In genomic region chr6:1608222-1608975, GRCh38 we compare ENCODE assay signal across 11 cellular contexts. TPM values are rescaled to one million over a fixed set of nuclear protein-coding genes. Genes with fewer than 3 reads are reported as not detected.
DNase-seq lines count a peak whose midpoint lies in the region; ATAC-seq and TF ChIP-seq lines count a peak whose summit lies in the region.
"Had no signal": no experiment of that assay in that cellular context is flagged by ENCODE, and none has a peak within 500 bp of the region (broad histone marks: within the 10 kb centered on the region; RNA-seq: fewer than 3 reads in every experiment).

No MANE protein-coding gene starts in this region.

- TF ChIP-seq CTCF in WTC11 (IDR thresholded peaks at IDR 0.05) (no peak), tibial artery (IDR thresholded peaks at IDR 0.05) (no peak)

- POLR2A ChIA-PET in WTC11 (lab: Charles Lee), result interaction anchor here (0.6 kb wide), 2 partner anchors 17 to 115 kb away, joined by 3 read pairs; no protein-coding TSS in a partner anchor

- H3K4me1 Mint-ChIP-seq in activated naive CD4-positive, alpha-beta T cell treated with anti-CD3 and anti-CD28 coated beads for 36 hours (ENCODE audit: low read depth), result peaks cover 45% of the 10 kb centered on the region
- H3K4me1 Mint-ChIP-seq in WTC11, result peaks cover 48% of the 10 kb centered on the region
- H3K4me1 Mint-ChIP-seq in immature natural killer cell, result peaks cover 42 to 49% of the 10 kb centered on the region in 2 donors

- peaks cover 64% of the 10 kb centered on the region for H3K27me3 Mint-ChIP-seq in activated naive CD4-positive, alpha-beta T cell treated with anti-CD3 and anti-CD28 coated beads for 36 hours (ENCODE audit: low read depth)
- H3K27me3 Mint-ChIP-seq in WTC11 (ENCODE audit: low read depth) (peaks cover 83% of the 10 kb centered on the region), immature natural killer cell (ENCODE audit: low read depth in 3 of 3) (peaks cover 31 to 60% (median 54%) of the 10 kb centered on the region in 3 donors)

- no peaks in the 10 kb centered on the region for H3K27me3 ChIP-seq in tibial artery

- H3K27ac Mint-ChIP-seq in activated naive CD4-positive, alpha-beta T cell treated with anti-CD3 and anti-CD28 coated beads for 36 hours, result no peak overlapping the region
- peak overlapping the region in 1 of 2 donors; percentile 44 for H3K27ac Mint-ChIP-seq in activated naive CD4-positive, alpha-beta T cell treated with anti-CD3 and anti-CD28 coated beads, Interleukin-2, amount 50 U/mL, for 72 hours
- H3K27ac Mint-ChIP-seq in WTC11 (no peak overlapping the region), immature natural killer cell (peak overlapping the region in 1 of 6 donors; percentile 55)

- ATAC-seq in activated naive CD4-positive, alpha-beta T cell treated with anti-CD3 and anti-CD28 coated beads, Interleukin-2, amount 50 U/mL, for 72 hours, result no peak
- ATAC-seq in WTC11 (no peak), GM21786 (IDR thresholded peaks at IDR 0.05; ENCODE audit: unreplicated experiment) (no peak)

- no peaks in the 10 kb centered on the region for H3K9me3 Mint-ChIP-seq in activated naive CD4-positive, alpha-beta T cell treated with anti-CD3 and anti-CD28 coated beads for 36 hours
- no peaks in the 10 kb centered on the region for H3K9me3 Mint-ChIP-seq in activated naive CD4-positive, alpha-beta T cell treated with anti-CD3 and anti-CD28 coated beads, Interleukin-2, amount 50 U/mL, for 72 hours
- H3K9me3 Mint-ChIP-seq in WTC11 (no peaks in the 10 kb centered on the region), immature natural killer cell (peaks cover 0 to 2% (median 0%) of the 10 kb centered on the region in 6 donors)

- DNase-seq in activated naive CD4-positive, alpha-beta T cell treated with anti-CD3 and anti-CD28 coated beads for 36 hours, result no peak
- DNase-seq in activated naive CD4-positive, alpha-beta T cell treated with anti-CD3 and anti-CD28 coated beads, Interleukin-2, amount 50 U/mL, for 72 hours (ENCODE audit: low spot score in 2 of 2), result no peak
- no peak for DNase-seq in WTC11 (ENCODE audit: low spot score)
- DNase-seq in immature natural killer cell, result no peak
- peak in 1 of 2 donors; percentile 70 for DNase-seq in tibial artery
- DNase-seq in hypothalamus (lab: John Stamatoyannopoulos, UW), result no peak
- no peak for DNase-seq in inferior parietal cortex (ENCODE audit: extremely low spot score)
- DNase-seq: activated CD4-positive, alpha-beta T cell treated with anti-CD3 and anti-CD28 coated beads for 1 hour; transverse colon had no signal

- H3K4me3 ChIP-seq in tibial artery, result peak overlapping the region; percentile 70 to 91

- CTCF ChIA-PET in activated naive CD4-positive, alpha-beta T cell treated with anti-CD3 and anti-CD28 coated beads for 36 hours (lab: Charles Lee), result interaction anchor here (0.7 to 1.5 kb wide), 4 partner anchors 12 to 745 kb away, joined by 3 to 4 read pairs (median 3); no protein-coding TSS in a partner anchor
- CTCF ChIA-PET in WTC11 (lab: Charles Lee), result interaction anchor here (1.1 to 3.1 kb wide), 3 partner anchors 10 to 746 kb away, joined by 3 to 30 read pairs (median 19); no protein-coding TSS in a partner anchor

- intact Hi-C loops in activated naive CD4-positive, alpha-beta T cell treated with anti-CD3 and anti-CD28 coated beads for 36 hours (cut with micrococcal nuclease), result no loop called here
- intact Hi-C loops in tibial artery (cut with DNase I; ENCODE audit: low total_unique reads), result loop anchor here (5.0 to 10.0 kb wide), 3 partner anchors 426 to 1024 kb away; no protein-coding TSS in a partner anchor

- H3K4me1 ChIP-seq in tibial artery, result peaks cover 4 to 21% (median 11%) of the 10 kb centered on the region in 4 donors

- H3K36me3 Mint-ChIP-seq in activated naive CD4-positive, alpha-beta T cell treated with anti-CD3 and anti-CD28 coated beads for 36 hours (ENCODE audit: low read depth), result no peaks in the 10 kb centered on the region
- peaks cover 0 to 7% of the 10 kb centered on the region in 2 donors for H3K36me3 Mint-ChIP-seq in activated naive CD4-positive, alpha-beta T cell treated with anti-CD3 and anti-CD28 coated beads, Interleukin-2, amount 50 U/mL, for 72 hours
- H3K36me3 Mint-ChIP-seq in WTC11, result no peaks in the 10 kb centered on the region
- no peaks in the 10 kb centered on the region for H3K36me3 Mint-ChIP-seq in immature natural killer cell

- H3K4me3 Mint-ChIP-seq in activated naive CD4-positive, alpha-beta T cell treated with anti-CD3 and anti-CD28 coated beads for 36 hours, result peak overlapping the region; percentile 42
- H3K4me3 Mint-ChIP-seq in WTC11, result peak overlapping the region; percentile 68
- peak overlapping the region; percentile 66 to 79 (median 77) for H3K4me3 Mint-ChIP-seq in immature natural killer cell

- peaks cover 13 to 18% (median 17%) of the 10 kb centered on the region in 3 donors for H3K36me3 ChIP-seq in tibial artery
- H3K36me3 ChIP-seq: right lobe of liver, transverse colon had no signal

- H3K9me3 ChIP-seq in tibial artery, result no peaks in the 10 kb centered on the region
- H3K9me3 ChIP-seq: right lobe of liver, transverse colon had no signal

- H3K27ac ChIP-seq in tibial artery, result peak overlapping the region; percentile 89 to 98
- H3K27ac ChIP-seq: right lobe of liver had no signal

TF ChIP-seq in WTC11, 78 proteins besides CTCF, POLR2A, EP300 and RAD21 (continues in another document):
- no peak for TF ChIP-seq TEAD1 (CRISPR knock-in tag; IDR thresholded peaks at IDR 0.05)
- TF ChIP-seq ATF2 (CRISPR knock-in tag; IDR thresholded peaks at IDR 0.05; ENCODE audit: borderline replicate concordance, low read depth), result no peak
- no peak for TF ChIP-seq ZNF232 (CRISPR knock-in tag; IDR thresholded peaks at IDR 0.05)
- no peak for TF ChIP-seq ZNF317 (CRISPR knock-in tag; IDR thresholded peaks at IDR 0.05; ENCODE audit: borderline replicate concordance, low read depth)
- TF ChIP-seq TP53 (CRISPR knock-in tag; IDR thresholded peaks at IDR 0.05), result no peak
- no peak for TF ChIP-seq ZNF671 (CRISPR knock-in tag; IDR thresholded peaks at IDR 0.05)
- TF ChIP-seq ZNF281 (CRISPR knock-in tag; IDR thresholded peaks at IDR 0.05), result no peak
- no peak for TF ChIP-seq SP1 (CRISPR knock-in tag; conservative IDR thresholded peaks at IDR 0.05)
- TF ChIP-seq ATF3 (CRISPR knock-in tag; conservative IDR thresholded peaks at IDR 0.05), result no peak
- TF ChIP-seq SMAD4 (CRISPR knock-in tag; IDR thresholded peaks at IDR 0.05), result no peak
- no peak for TF ChIP-seq ZNF219 (CRISPR knock-in tag; IDR thresholded peaks at IDR 0.05; ENCODE audit: borderline replicate concordance)
- no peak for TF ChIP-seq NFYB (CRISPR knock-in tag; conservative IDR thresholded peaks at IDR 0.05; ENCODE audit: low read depth)

RNA-seq across cellular contexts. Expression of gene FOXC1, which starts 1.3 kb away (rescaled TPM):
- not detected for total RNA-seq in activated naive CD4-positive, alpha-beta T cell treated with anti-CD3 and anti-CD28 coated beads for 36 hours
- total RNA-seq in activated naive CD4-positive, alpha-beta T cell treated with anti-CD3 and anti-CD28 coated beads, Interleukin-2, amount 50 U/mL, for 72 hours, result under 1 TPM; 0.07 to 0.10 TPM
- total RNA-seq in WTC11 (2021), result 6.1 to 10.7 TPM (median 7.2 TPM) in 3 replicates
- polyA plus RNA-seq in immature natural killer cell, result under 1 TPM in 1 of 3 donors, not detected in 2; 0.22 TPM
